23 cellular contexts compared by ENCODE assay signal in the genomic region with DNA sequence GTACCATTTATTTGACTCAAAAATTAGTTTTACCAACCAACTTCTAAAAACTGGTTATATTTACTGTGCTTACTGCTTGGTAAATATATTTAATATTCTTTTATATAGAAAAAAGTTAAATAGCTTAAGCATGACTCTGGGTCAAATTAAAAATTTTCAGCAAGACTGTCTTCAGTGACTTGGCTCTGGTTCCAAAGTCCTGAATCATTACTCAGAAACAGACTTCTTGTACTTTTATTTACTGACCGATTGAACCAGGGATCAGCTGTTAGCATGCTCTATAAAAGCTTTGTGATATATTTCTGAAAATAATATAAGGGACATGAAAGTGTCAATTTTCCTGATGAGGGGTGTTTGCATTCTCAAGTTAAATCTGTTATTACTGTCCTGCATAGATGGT.
DNase-seq lines count a peak whose midpoint lies in the region; TF ChIP-seq lines count a peak whose summit lies in the region.
"Had no signal": no experiment of that assay in that cellular context is flagged by ENCODE, and none has a peak within 500 bp of the region (broad histone marks: within the 10 kb centered on the region; RNA-seq: fewer than 3 reads in every experiment).

No MANE protein-coding gene starts in this region.

- H3K79me2 ChIP-seq in mammary epithelial cell (ENCODE audit: insufficient read depth, low read length) = no peaks in the 10 kb centered on the region

- H3K27me3 ChIP-seq in mammary epithelial cell (ENCODE audit: insufficient read depth, low read length) = no peaks in the 10 kb centered on the region
- no peaks in the 10 kb centered on the region for H3K27me3 ChIP-seq in brain microvascular endothelial cell (replicated peaks)
- H3K27me3 ChIP-seq in ovary = no peaks in the 10 kb centered on the region
- H3K27me3 ChIP-seq: BLaER1 treated with 17β-estradiol and CSF1 and Interleukin-3, amounts not matched to agents 10 nM and 100 nM; upper lobe of left lung had no signal

- CTCF ChIA-PET in MCF 10A (lab: Yijun Ruan, JAX) (interaction anchor here (0.7 to 1.0 kb wide), 2 partner anchors 41 to 232 kb away, joined by 3 read pairs; no protein-coding TSS in a partner anchor), mammary epithelial cell (lab: Charles Lee; ENCODE audit: low non-redundant PET) (no interaction called here), Calu3 (lab: Charles Lee) (no interaction called here)

- TF ChIP-seq POLR2A in ovary (IDR thresholded peaks at IDR 0.05) = no peak

- H3K9ac ChIP-seq in mammary epithelial cell (ENCODE audit: insufficient read depth, low read length) = no peak overlapping the region
- H3K9ac ChIP-seq: BLaER1 treated with 17β-estradiol and CSF1 and Interleukin-3, amounts not matched to agents 10 nM and 100 nM had no signal

- DNase-seq in MCF 10A (ENCODE audit: unreplicated experiment) = peak; percentile 9
- no peak for DNase-seq in mammary epithelial cell
- DNase-seq in brain microvascular endothelial cell = peak; percentile 41
- DNase-seq in fibroblast of the aortic adventitia (ENCODE audit: low read depth) = peak; percentile 4
- DNase-seq in stromal cell of bone marrow (ENCODE audit: low read depth) = peak; percentile 28
- no peak for DNase-seq in ovary
- DNase-seq in Calu3 = no peak
- DNase-seq in DMS53 (lab: John Stamatoyannopoulos, UW) = no peak
- DNase-seq: activated CD4-positive, alpha-beta T cell treated with anti-CD3 and anti-CD28 coated beads for 48 hours; activated naive CD4-positive, alpha-beta T cell treated with anti-CD3 and anti-CD28 coated beads for 36 hours; activated T-cell treated with anti-CD3 and anti-CD28 coated beads, Interleukin-2, amount 50 U/mL, for 72 hours; anterior cingulate cortex; immature natural killer cell; NCI-H1105; NCI-H2029 treated with DMSO at 0.1 percent for 48 hours; retina; stimulated activated CD4-positive, alpha-beta T cell treated with anti-CD3 and anti-CD28 coated beads, Interleukin-12 subunit alpha, Interleukin-12 subunit beta, amount 100 ng/mL, for 4 hours; upper lobe of left lung had no signal

- H3K27ac ChIP-seq in mammary epithelial cell (ENCODE audit: insufficient read depth, low read depth, low read length) = no peak overlapping the region
- no peak overlapping the region for H3K27ac ChIP-seq in brain microvascular endothelial cell
- H3K27ac ChIP-seq in ovary = no peak overlapping the region
- H3K27ac ChIP-seq: 22Rv1; BLaER1 treated with 17β-estradiol and CSF1 and Interleukin-3, amounts not matched to agents 10 nM and 100 nM; HL-60; upper lobe of left lung had no signal

- H3K4me3 ChIP-seq in mammary epithelial cell (replicated peaks in 1 of 3; ENCODE audit: insufficient read depth in 1 of 3, low read depth in 2 of 3, low read length in 3 of 3) (no peak overlapping the region), brain microvascular endothelial cell (ENCODE audit: low read depth, low read length) (no peak overlapping the region), fibroblast of the aortic adventitia (ENCODE audit: low read depth, low read length) (no peak overlapping the region), ovary (no peak overlapping the region)
- H3K4me3 ChIP-seq: BLaER1 treated with 17β-estradiol and CSF1 and Interleukin-3, amounts not matched to agents 10 nM and 100 nM; lung; upper lobe of left lung had no signal

- no peaks in the 10 kb centered on the region for H3K9me3 ChIP-seq in mammary epithelial cell (replicated peaks; ENCODE audit: insufficient read depth, low read length)
- no peaks in the 10 kb centered on the region for H3K9me3 ChIP-seq in ovary
- H3K9me3 ChIP-seq: BLaER1 treated with 17β-estradiol and CSF1 and Interleukin-3, amounts not matched to agents 10 nM and 100 nM; upper lobe of left lung had no signal

- WGBS in mammary epithelial cell (ENCODE audit: low coverage, missing lambda C conversion rate) = 76% methylated on average over 1 of the region's 1 CpG
- WGBS in ovary, 3 donors = 4 to 11% (median 9%) methylated on average over 1 of the region's 1 CpG

- H3K4me1 Mint-ChIP-seq in MCF 10A (ENCODE audit: insufficient read depth, unreplicated experiment) = no peaks in the 10 kb centered on the region
- no peaks in the 10 kb centered on the region for H3K4me1 Mint-ChIP-seq in Calu3 (ENCODE audit: low read depth, unreplicated experiment)

- dilution Hi-C loops in mammary epithelial cell (cut with HindIII; ENCODE audit: low sequenced_read_pairs) = no loop called here

- H3K4me3 Mint-ChIP-seq in MCF 10A (ENCODE audit: unreplicated experiment) (no peak overlapping the region), Calu3 (ENCODE audit: low read depth, unreplicated experiment) (no peak overlapping the region)
- H3K4me3 Mint-ChIP-seq: activated naive CD4-positive, alpha-beta T cell treated with anti-CD3 and anti-CD28 coated beads for 36 hours; activated T-cell treated with anti-CD3 and anti-CD28 coated beads, Interleukin-2, amount 50 U/mL, for 72 hours; immature natural killer cell; T-helper 1 cell treated with Interleukin-12 subunit alpha and Interleukin-12 subunit beta and Interleukin-4 antibody, amounts not matched to agents 30 μg/mL and 1 μg/mL, for 36 hours had no signal

- in situ Hi-C loops in mammary epithelial cell (cut with MboI; ENCODE audit: low sequenced_read_pairs in 2 of 2) = no loop called here
- in situ Hi-C loops in brain microvascular endothelial cell (cut with HindIII; ENCODE audit: low pct_ligation_motif_present, low sequenced_read_pairs) = no loop called here

- no peak for TF ChIP-seq EP300 in ovary (IDR thresholded peaks at IDR 0.05)

- no peak for TF ChIP-seq CTCF in MCF 10A (IDR thresholded peaks at IDR 0.05; ENCODE audit: unreplicated experiment)
- TF ChIP-seq CTCF in mammary epithelial cell (conservative IDR thresholded peaks at IDR 0.05 in 1 of 2, IDR thresholded peaks at IDR 0.05 in 1 of 2; ENCODE audit: extremely low read depth in 1 of 2, insufficient read depth in 1 of 2, low read depth in 1 of 2, low read length in 2 of 2) = no peak
- no peak for TF ChIP-seq CTCF in brain microvascular endothelial cell (IDR thresholded peaks at IDR 0.05; ENCODE audit: low read depth, low read length, missing control alignments)
- no peak for TF ChIP-seq CTCF in fibroblast of the aortic adventitia (IDR thresholded peaks at IDR 0.05; ENCODE audit: insufficient read depth, low read length)
- TF ChIP-seq CTCF in ovary (IDR thresholded peaks at IDR 0.05) = no peak
- TF ChIP-seq CTCF in Calu3 (IDR thresholded peaks at IDR 0.05; ENCODE audit: unreplicated experiment) = no peak

- POLR2A ChIA-PET in MCF 10A (lab: Yijun Ruan, JAX) = no interaction called here

- H4K20me1 ChIP-seq in mammary epithelial cell (ENCODE audit: insufficient read depth, low read length) = no peaks in the 10 kb centered on the region
- H4K20me1 ChIP-seq: BLaER1 treated with 17β-estradiol and CSF1 and Interleukin-3, amounts not matched to agents 10 nM and 100 nM had no signal

- BruUV-seq in MCF 10A (replicated peaks; lab: Mats Ljungman, UMichigan) = no TSS peak
- BruUV-seq in mammary epithelial cell (replicated peaks; lab: Mats Ljungman, UMichigan) = no TSS peak
- BruUV-seq in Calu3 (replicated peaks; lab: Mats Ljungman, UMichigan) = no TSS peak

- H3K27ac Mint-ChIP-seq in MCF 10A (ENCODE audit: low read depth, unreplicated experiment) = no peak overlapping the region
- H3K27ac Mint-ChIP-seq in Calu3 (ENCODE audit: unreplicated experiment) = no peak overlapping the region
- H3K27ac Mint-ChIP-seq: activated naive CD4-positive, alpha-beta T cell treated with anti-CD3 and anti-CD28 coated beads for 36 hours; activated T-cell treated with anti-CD3 and anti-CD28 coated beads, Interleukin-2, amount 50 U/mL, for 72 hours; T-helper 1 cell treated with Interleukin-12 subunit alpha and Interleukin-12 subunit beta and Interleukin-4 antibody, amounts not matched to agents 30 μg/mL and 1 μg/mL, for 36 hours had no signal

- no peaks in the 10 kb centered on the region for H3K4me1 ChIP-seq in mammary epithelial cell (ENCODE audit: insufficient read depth, low read length)
- no peaks in the 10 kb centered on the region for H3K4me1 ChIP-seq in ovary (ENCODE audit: insufficient read depth)
- H3K4me1 ChIP-seq: BLaER1 treated with 17β-estradiol and CSF1 and Interleukin-3, amounts not matched to agents 10 nM and 100 nM had no signal

- H3K27me3 Mint-ChIP-seq in MCF 10A (ENCODE audit: insufficient read depth, unreplicated experiment) = no peaks in the 10 kb centered on the region
- no peaks in the 10 kb centered on the region for H3K27me3 Mint-ChIP-seq in Calu3 (ENCODE audit: unreplicated experiment)

- H3K4me2 ChIP-seq in mammary epithelial cell (ENCODE audit: insufficient read depth, low read depth, low read length) = no peak overlapping the region
- H3K4me2 ChIP-seq: BLaER1 treated with 17β-estradiol and CSF1 and Interleukin-3, amounts not matched to agents 10 nM and 100 nM had no signal

- intact Hi-C loops in MCF 10A (cut with micrococcal nuclease) = no loop called here
- intact Hi-C loops in mammary epithelial cell (cut with micrococcal nuclease) = no loop called here
- intact Hi-C loops in ovary (cut with DNase I) = no loop called here
- intact Hi-C loops in Calu3 (cut with micrococcal nuclease; ENCODE audit: unreplicated experiment) = no loop called here

- H3K36me3 Mint-ChIP-seq in MCF 10A (ENCODE audit: insufficient read depth, unreplicated experiment) (peaks cover 11% of the 10 kb centered on the region), Calu3 (ENCODE audit: insufficient read depth, unreplicated experiment) (no peaks in the 10 kb centered on the region)

- H3K9me3 Mint-ChIP-seq in MCF 10A (ENCODE audit: unreplicated experiment) (no peaks in the 10 kb centered on the region), Calu3 (ENCODE audit: low read depth, unreplicated experiment) (no peaks in the 10 kb centered on the region)
- H3K9me3 Mint-ChIP-seq: activated naive CD4-positive, alpha-beta T cell treated with anti-CD3 and anti-CD28 coated beads for 36 hours; activated T-cell treated with anti-CD3 and anti-CD28 coated beads, Interleukin-2, amount 50 U/mL, for 72 hours; immature natural killer cell; T-helper 1 cell treated with Interleukin-12 subunit alpha and Interleukin-12 subunit beta and Interleukin-4 antibody, amounts not matched to agents 30 μg/mL and 1 μg/mL, for 36 hours had no signal

- no peak overlapping the region for H2AFZ ChIP-seq in mammary epithelial cell (ENCODE audit: low read depth, low read length)

- H3K36me3 ChIP-seq in mammary epithelial cell (ENCODE audit: insufficient read depth, low read length) (no peaks in the 10 kb centered on the region), brain microvascular endothelial cell (replicated peaks) (no peaks in the 10 kb centered on the region), ovary (no peaks in the 10 kb centered on the region)

Comparison
In these comparisons a context has a peak if more than half of its experiments do, and no peak if none do; other contexts are left out.
1. DNase-seq: peak in MCF 10A (single experiment), brain microvascular endothelial cell (single experiment), fibroblast of the aortic adventitia (single experiment) and stromal cell of bone marrow (single experiment); none in mammary epithelial cell (single experiment), ovary (0 of 5), Calu3 (single experiment) and DMS53 (single experiment).